In genomic region chr22:37804886-37805857, GRCh38 we compare ENCODE assay signal across 8 cellular contexts. TPM values are rescaled to one million over a fixed set of nuclear protein-coding genes. Genes with fewer than 3 reads are reported as not detected.
DNase-seq lines count a peak whose midpoint lies in the region; TF ChIP-seq lines count a peak whose summit lies in the region.

No MANE protein-coding gene starts in this region.

- no peaks in the 10 kb centered on the region for H3K9me3 Mint-ChIP-seq in mesothelial cell of epicardium

- H3K27me3 Mint-ChIP-seq in mesothelial cell of epicardium (ENCODE audit: low read depth) = no peaks in the 10 kb centered on the region

- peak overlapping the region; percentile 80 for H3K4me3 Mint-ChIP-seq in mesothelial cell of epicardium

- H3K27ac Mint-ChIP-seq in mesothelial cell of epicardium = peak overlapping the region; percentile 91

- TF ChIP-seq CTCF in epithelial cell of esophagus (IDR thresholded peaks at IDR 0.05; ENCODE audit: insufficient read depth, low read depth, low read length, missing control alignments) (no peak), mesothelial cell of epicardium (IDR thresholded peaks at IDR 0.05; ENCODE audit: unreplicated experiment) (no peak)

- peak; percentile 41 to 77 for DNase-seq in NCI-H524 (lab: John Stamatoyannopoulos, UW)
- DNase-seq in NCI-H524 treated with DMSO at 0.1 percent for 48 hours (lab: John Stamatoyannopoulos, UW) = no peak
- peak; percentile 60 for DNase-seq in NOMO-1 treated with DMSO at 0.1 percent for 48 hours (lab: John Stamatoyannopoulos, UW; ENCODE audit: unreplicated experiment)
- peak; percentile 80 for DNase-seq in activated T-cell treated with anti-CD3 and anti-CD28 coated beads for 48 hours (ENCODE audit: low read depth)
- peak; percentile 87 for DNase-seq in epithelial cell of esophagus (ENCODE audit: low read depth)
- peak; percentile 77 to 93 for DNase-seq in mesothelial cell of epicardium (ENCODE audit: low spot score in 2 of 2, unreplicated experiment in 2 of 2)
- DNase-seq in stimulated activated CD8-positive, alpha-beta memory T cell treated with anti-CD3 and anti-CD28 coated beads, Interleukin-12 subunit alpha, Interleukin-12 subunit beta, amount 100 ng/mL, for 4 hours (ENCODE audit: low read depth) = peak; percentile 38
- no peak for DNase-seq in HPDE6-E6E7 (ENCODE audit: extremely low spot score)

- peak overlapping the region; percentile 79 for H3K4me3 ChIP-seq in epithelial cell of esophagus (ENCODE audit: low read length)

- no peaks in the 10 kb centered on the region for H3K36me3 Mint-ChIP-seq in mesothelial cell of epicardium

- peaks cover 46% of the 10 kb centered on the region for H3K4me1 Mint-ChIP-seq in mesothelial cell of epicardium

RNA-seq across cellular contexts. Expression of gene GCAT, which starts 2.6 kb away (rescaled TPM):
- 9.8 to 13.2 TPM (median 12.5 TPM) in 3 replicates for total RNA-seq in mesothelial cell of epicardium

RNA-seq across cellular contexts. Expression of gene GALR3, which starts 18.0 kb away (rescaled TPM):
- 0.22 to 0.31 TPM in 2 of 3 replicates, not detected in the other for total RNA-seq in mesothelial cell of epicardium

RNA-seq across cellular contexts. Expression of gene ANKRD54, which starts 39.0 kb away (rescaled TPM):
- 16.1 to 18.4 TPM (median 17.1 TPM) in 3 replicates for total RNA-seq in mesothelial cell of epicardium

RNA-seq across cellular contexts. Expression of gene EIF3L, which starts 44.0 kb away (rescaled TPM):
- total RNA-seq in mesothelial cell of epicardium = 633 to 642 TPM (median 639 TPM) in 3 replicates

Comparison
In these comparisons a context has a peak if more than half of its experiments do, and no peak if none do; other contexts are left out.
1. DNase-seq: peak in NCI-H524 (2 of 2), NOMO-1 treated with DMSO at 0.1 percent for 48 hours (single experiment), activated T-cell treated with anti-CD3 and anti-CD28 coated beads for 48 hours (single experiment), epithelial cell of esophagus (single experiment), mesothelial cell of epicardium (2 of 2) and stimulated activated CD8-positive, alpha-beta memory T cell treated with anti-CD3 and anti-CD28 coated beads, Interleukin-12 subunit alpha, Interleukin-12 subunit beta, amount 100 ng/mL, for 4 hours (single experiment); none in NCI-H524 treated with DMSO at 0.1 percent for 48 hours (single experiment) and HPDE6-E6E7 (single experiment).